ENCODE assay signal across 14 cellular contexts in the genomic region with DNA sequence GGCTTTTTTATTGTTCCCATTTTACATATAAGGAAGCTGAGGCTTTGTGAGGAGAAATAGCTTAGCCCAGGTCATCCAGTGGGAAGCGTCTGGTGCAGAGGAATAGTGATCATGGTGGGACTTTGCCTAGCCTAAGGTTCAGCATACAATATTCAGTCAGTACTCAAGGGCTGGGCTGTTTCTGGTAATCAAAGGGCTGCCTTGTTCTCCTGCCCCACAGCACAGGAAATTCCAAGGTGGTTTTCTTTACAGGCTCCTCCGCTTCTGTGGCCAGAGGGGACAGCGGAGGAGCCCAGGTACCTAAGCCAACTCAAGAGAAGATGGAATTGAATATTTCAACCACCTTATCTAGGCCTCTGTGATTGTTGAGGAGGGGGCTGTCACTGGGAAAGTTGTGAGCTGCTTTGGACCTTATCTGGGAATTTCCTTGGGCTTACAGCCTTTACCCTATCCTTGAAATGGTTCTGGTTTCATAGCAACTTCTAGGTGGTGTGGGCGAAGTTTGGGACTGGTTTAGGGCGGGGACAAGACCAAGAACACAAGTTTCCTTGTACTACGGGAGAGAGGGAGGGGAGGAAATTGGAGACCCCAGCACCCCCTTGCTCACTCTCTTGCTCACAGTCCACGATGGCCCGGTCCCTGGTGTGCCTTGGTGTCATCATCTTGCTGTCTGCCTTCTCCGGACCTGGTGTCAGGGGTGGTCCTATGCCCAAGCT. TPM values are rescaled to one million over a fixed set of nuclear protein-coding genes. Genes with fewer than 3 reads are reported as not detected.
DNase-seq lines count a peak whose midpoint lies in the region; ATAC-seq, FAIRE-seq and TF ChIP-seq lines count a peak whose summit lies in the region.
"Had no signal": no experiment of that assay in that cellular context is flagged by ENCODE, and none has a peak within 500 bp of the region (broad histone marks: within the 10 kb centered on the region; RNA-seq: fewer than 3 reads in every experiment).

Gene MIA (plus strand): TSS at position 606 of the 716 bp plus-strand sequence. CDS start 22 bp downstream, at position 628.

- H3K4me1 Mint-ChIP-seq in astrocyte (ENCODE audit: low read depth, unreplicated experiment), result peaks cover 10% of the 10 kb centered on the region
- peaks cover 19 to 45% (median 41%) of the 10 kb centered on the region in 4 donors for H3K4me1 Mint-ChIP-seq in naive thymus-derived CD8-positive, alpha-beta T cell

- peak; percentile 93 for FAIRE-seq in A204.1 (lab: Jason Lieb, UNC)
- no peak for FAIRE-seq in astrocyte (lab: Jason Lieb, UNC)

- H2AFZ ChIP-seq in astrocyte (ENCODE audit: low read depth, low read length), result no peak within 1 kb of the TSS

- H3K9me3 ChIP-seq in HEK293 (ENCODE audit: control insufficient read depth, insufficient read depth, low read depth, low read length) (no peaks in the 10 kb centered on the region), astrocyte (ENCODE audit: insufficient read depth, low read depth, low read length) (no peaks in the 10 kb centered on the region)
- H3K9me3 ChIP-seq: thyroid gland had no signal

- H3K4me1 ChIP-seq in HEK293 (ENCODE audit: control insufficient read depth, insufficient read depth, low read length) (peaks cover 13% of the 10 kb centered on the region), astrocyte (ENCODE audit: insufficient read depth, low read length) (peaks cover 22% of the 10 kb centered on the region)

- no peaks in the 10 kb centered on the region for H3K27me3 ChIP-seq in astrocyte (ENCODE audit: insufficient read depth, low read length)
- H3K27me3 ChIP-seq: heart left ventricle, thyroid gland had no signal

- H3K4me3 ChIP-seq in HEK293 (ENCODE audit: low read depth, low read length), result no peak within 1 kb of the TSS
- H3K4me3 ChIP-seq in astrocyte (ENCODE audit: insufficient read depth, low read depth, low read length), result no peak within 1 kb of the TSS

- no peak for ATAC-seq in naive thymus-derived CD8-positive, alpha-beta T cell
- ATAC-seq: heart left ventricle had no signal

- H3K9ac ChIP-seq in astrocyte (ENCODE audit: low read length), result no peak within 1 kb of the TSS

- peak within 1 kb of the TSS; percentile 48 for H3K4me2 ChIP-seq in astrocyte (ENCODE audit: low read length)

- H3K79me2 ChIP-seq in astrocyte (ENCODE audit: insufficient read depth, low read length), result no peaks in the 10 kb centered on the region

- CTCF ChIA-PET in HEK293 (lab: Yijun Ruan, JAX), result interaction anchor here (0.5 to 6.4 kb wide), 6 partner anchors 9 to 409 kb away, joined by 3 to 61 read pairs (median 4); no protein-coding TSS in a partner anchor

- H3K36me3 Mint-ChIP-seq in astrocyte (ENCODE audit: low read depth, unreplicated experiment), result peaks cover 16% of the 10 kb centered on the region
- H3K36me3 Mint-ChIP-seq in naive thymus-derived CD8-positive, alpha-beta T cell, result peaks cover 3 to 9% (median 6%) of the 10 kb centered on the region in 3 donors

- H3K27ac ChIP-seq in HEK293 (ENCODE audit: extremely low read depth, low read depth, low read length) (0 out of 2 replicates have a peak within 1 kb of the TSS, but pooled peaks have one; percentile 17), astrocyte (ENCODE audit: low read depth, low read length) (no peak within 1 kb of the TSS)

- H3K27ac Mint-ChIP-seq in astrocyte (ENCODE audit: unreplicated experiment), result peak within 1 kb of the TSS; percentile 53
- peak within 1 kb of the TSS in 7 of 10 donors; percentile 58 to 99 (median 80) for H3K27ac Mint-ChIP-seq in naive thymus-derived CD8-positive, alpha-beta T cell

- H3K4me3 Mint-ChIP-seq in astrocyte (ENCODE audit: unreplicated experiment), result peak within 1 kb of the TSS; percentile 68
- H3K4me3 Mint-ChIP-seq in naive thymus-derived CD8-positive, alpha-beta T cell, result peak within 1 kb of the TSS in 3 of 10 donors; percentile 19 to 44 (median 40)

- DNase-seq in astrocyte (ENCODE audit: low read depth) (no peak), NK-92 (lab: John Stamatoyannopoulos, UW; ENCODE audit: unreplicated experiment) (no peak), SKM-1 (lab: John Stamatoyannopoulos, UW; ENCODE audit: unreplicated experiment) (no peak), NOMO-1 treated with DMSO at 0.1 percent for 48 hours (lab: John Stamatoyannopoulos, UW; ENCODE audit: unreplicated experiment) (no peak)
- DNase-seq in naive thymus-derived CD8-positive, alpha-beta T cell, result no peak
- DNase-seq in NK-92 treated with Interleukin-12 subunit alpha and Interleukin-12 subunit beta, amount 100 ng/mL, for 24 hours (lab: John Stamatoyannopoulos, UW), result no peak
- DNase-seq: effector CD4-positive, alpha-beta T cell; heart left ventricle; NCI-H1417 treated with DMSO at 0.1 percent for 48 hours; NCI-H69; thyroid gland had no signal

- POLR2A ChIA-PET in HEK293 (lab: Yijun Ruan, JAX), result interaction anchor here (0.6 kb wide), 1 partner anchor 224 kb away, joined by 5 read pairs; no protein-coding TSS in a partner anchor
- POLR2A ChIA-PET in naive thymus-derived CD8-positive, alpha-beta T cell (lab: Charles Lee), result interaction anchor here (1.2 to 6.4 kb wide), 2 partner anchors 15 to 26 kb away, joined by 3 to 301 read pairs; partner anchors contain the start of gene EGLN2

- H4K20me1 ChIP-seq in astrocyte (ENCODE audit: insufficient read depth, low read length), result peaks cover 2% of the 10 kb centered on the region

- no peak for TF ChIP-seq CTCF in HEK293 (tag by site-specific recombination; IDR thresholded peaks at IDR 0.05)
- TF ChIP-seq CTCF in astrocyte (IDR thresholded peaks at IDR 0.05; ENCODE audit: insufficient read depth, low read depth, low read length), result no peak

- H3K27me3 Mint-ChIP-seq in astrocyte (ENCODE audit: low read depth, unreplicated experiment), result no peaks in the 10 kb centered on the region
- H3K27me3 Mint-ChIP-seq in naive thymus-derived CD8-positive, alpha-beta T cell, result peaks cover 0 to 2% (median 0%) of the 10 kb centered on the region in 5 donors

- H3K36me3 ChIP-seq in HEK293 (ENCODE audit: control insufficient read depth in 2 of 2, insufficient read depth in 1 of 2, low read length in 2 of 2) (peaks cover 0 to 14% of the 10 kb centered on the region in 2 experiments; a peak in 1 of 3 replicates), astrocyte (ENCODE audit: insufficient read depth, low read length) (no peaks in the 10 kb centered on the region)
- H3K36me3 ChIP-seq: heart left ventricle, thyroid gland had no signal

- peaks cover 3% of the 10 kb centered on the region for H3K9me3 Mint-ChIP-seq in astrocyte (ENCODE audit: unreplicated experiment)
- peaks cover 0 to 4% (median 0%) of the 10 kb centered on the region in 9 donors for H3K9me3 Mint-ChIP-seq in naive thymus-derived CD8-positive, alpha-beta T cell

TF ChIP-seq in HEK293, 187 proteins besides CTCF, POLR2A, EP300 and RAD21 (continues in another document):
- TF ChIP-seq ZNF19 (tag by site-specific recombination; IDR thresholded peaks at IDR 0.05; ENCODE audit: low read depth) (no peak), ZNF169 (tag by site-specific recombination; IDR thresholded peaks at IDR 0.05) (no peak), ZNF623 (tag by site-specific recombination; IDR thresholded peaks at IDR 0.05) (no peak), KLF8 (tag by site-specific recombination; IDR thresholded peaks at IDR 0.05) (no peak), ZNF214 (tag by site-specific recombination; IDR thresholded peaks at IDR 0.05; ENCODE audit: borderline replicate concordance) (no peak), ZFHX2 (tag by site-specific recombination; conservative IDR thresholded peaks at IDR 0.05) (no peak), MZF1 (tag by site-specific recombination; IDR thresholded peaks at IDR 0.05; ENCODE audit: borderline replicate concordance) (no peak)
- TF ChIP-seq, protein P1, sequence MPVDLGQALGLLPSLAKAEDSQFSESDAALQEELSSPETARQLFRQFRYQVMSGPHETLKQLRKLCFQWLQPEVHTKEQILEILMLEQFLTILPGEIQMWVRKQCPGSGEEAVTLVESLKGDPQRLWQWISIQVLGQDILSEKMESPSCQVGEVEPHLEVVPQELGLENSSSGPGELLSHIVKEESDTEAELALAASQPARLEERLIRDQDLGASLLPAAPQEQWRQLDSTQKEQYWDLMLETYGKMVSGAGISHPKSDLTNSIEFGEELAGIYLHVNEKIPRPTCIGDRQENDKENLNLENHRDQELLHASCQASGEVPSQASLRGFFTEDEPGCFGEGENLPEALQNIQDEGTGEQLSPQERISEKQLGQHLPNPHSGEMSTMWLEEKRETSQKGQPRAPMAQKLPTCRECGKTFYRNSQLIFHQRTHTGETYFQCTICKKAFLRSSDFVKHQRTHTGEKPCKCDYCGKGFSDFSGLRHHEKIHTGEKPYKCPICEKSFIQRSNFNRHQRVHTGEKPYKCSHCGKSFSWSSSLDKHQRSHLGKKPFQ (tag by site-specific recombination; IDR thresholded peaks at IDR 0.05), result no peak
- TF ChIP-seq, protein P2, sequence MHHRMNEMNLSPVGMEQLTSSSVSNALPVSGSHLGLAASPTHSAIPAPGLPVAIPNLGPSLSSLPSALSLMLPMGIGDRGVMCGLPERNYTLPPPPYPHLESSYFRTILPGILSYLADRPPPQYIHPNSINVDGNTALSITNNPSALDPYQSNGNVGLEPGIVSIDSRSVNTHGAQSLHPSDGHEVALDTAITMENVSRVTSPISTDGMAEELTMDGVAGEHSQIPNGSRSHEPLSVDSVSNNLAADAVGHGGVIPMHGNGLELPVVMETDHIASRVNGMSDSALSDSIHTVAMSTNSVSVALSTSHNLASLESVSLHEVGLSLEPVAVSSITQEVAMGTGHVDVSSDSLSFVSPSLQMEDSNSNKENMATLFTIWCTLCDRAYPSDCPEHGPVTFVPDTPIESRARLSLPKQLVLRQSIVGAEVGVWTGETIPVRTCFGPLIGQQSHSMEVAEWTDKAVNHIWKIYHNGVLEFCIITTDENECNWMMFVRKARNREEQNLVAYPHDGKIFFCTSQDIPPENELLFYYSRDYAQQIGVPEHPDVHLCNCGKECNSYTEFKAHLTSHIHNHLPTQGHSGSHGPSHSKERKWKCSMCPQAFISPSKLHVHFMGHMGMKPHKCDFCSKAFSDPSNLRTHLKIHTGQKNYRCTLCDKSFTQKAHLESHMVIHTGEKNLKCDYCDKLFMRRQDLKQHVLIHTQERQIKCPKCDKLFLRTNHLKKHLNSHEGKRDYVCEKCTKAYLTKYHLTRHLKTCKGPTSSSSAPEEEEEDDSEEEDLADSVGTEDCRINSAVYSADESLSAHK (tag by site-specific recombination; IDR thresholded peaks at IDR 0.05), result no peak

RNA-seq across cellular contexts. Expression of gene MIA, which starts in this region (rescaled TPM):
- total RNA-seq in astrocyte, result 2.5 TPM in 2 replicates
- 1 to 10 TPM in 1 of 2 experiments, not detected in 1; 2.2 TPM for total RNA-seq in naive thymus-derived CD8-positive, alpha-beta T cell
- polyA plus RNA-seq in naive thymus-derived CD8-positive, alpha-beta T cell, result not detected
- total RNA-seq: lung microvascular endothelial cell, thyroid gland had no signal
